In genomic region chr1:224177356-224177999, GRCh38 we compare ENCODE assay signal across 17 cellular contexts.
"Had no signal": no experiment of that assay in that cellular context is flagged by ENCODE, and none has a peak within 500 bp of the region (broad histone marks: within the 10 kb centered on the region; RNA-seq: fewer than 3 reads in every experiment).

No MANE protein-coding gene starts in this region.

- DNase-seq: colonic mucosa; dermis blood vessel endothelial cell; esophagus squamous epithelium; foreskin fibroblast; kidney; left colon; mesendoderm; naive thymus-derived CD4-positive, alpha-beta T cell; nephron progenitor cell; ovary; right cardiac atrium; small intestine; stimulated activated CD4-positive, alpha-beta T cell treated with anti-CD3 and anti-CD28 coated beads, Interleukin-12 subunit alpha, Interleukin-12 subunit beta, amount 100 ng/mL, for 4 hours; stimulated activated naive CD4-positive, alpha-beta T cell treated with Interleukin-2 at 50 U/mL for 16 hours; upper lobe of right lung had no signal

- H3K4me3 ChIP-seq: colonic mucosa, esophagus squamous epithelium, gastroesophageal sphincter, ovary, upper lobe of right lung, vagina had no signal

- H3K27me3 ChIP-seq: colonic mucosa, esophagus squamous epithelium, gastroesophageal sphincter, ovary, upper lobe of right lung, vagina had no signal

- H3K4me1 ChIP-seq: upper lobe of right lung had no signal

- H3K27ac ChIP-seq: colonic mucosa, esophagus squamous epithelium, gastroesophageal sphincter, ovary, upper lobe of right lung, vagina had no signal

- ATAC-seq: gastroesophageal sphincter; left colon; naive thymus-derived CD4-positive, alpha-beta T cell; right cardiac atrium; upper lobe of right lung had no signal

- H3K9me3 ChIP-seq: colonic mucosa, esophagus squamous epithelium, gastroesophageal sphincter, ovary, upper lobe of right lung, vagina had no signal

- FAIRE-seq: kidney, small intestine had no signal

- H3K36me3 ChIP-seq: colonic mucosa, esophagus squamous epithelium, gastroesophageal sphincter, ovary, upper lobe of right lung, vagina had no signal
